8 cellular contexts compared by ENCODE assay signal in genomic region chr19:35757749-35758608, GRCh38.
A peak's percentile ranks its signal among the peaks of the same experiment; 100 is the strongest.
DNase-seq lines count a peak whose midpoint lies in the region; ATAC-seq lines count a peak whose summit lies in the region.

Gene PROSER3, plus strand, starts transcription at chr19:35758176. Its CDS starts 40 bp downstream, at chr19:35758216.

- H3K36me3 ChIP-seq in BLaER1 treated with 17β-estradiol and CSF1 and Interleukin-3, amounts not matched to agents 10 nM and 100 nM = peaks cover 38 to 66% (median 51%) of the 10 kb centered on the region in 11 experiments

- H3K4me3 ChIP-seq in BLaER1 treated with 17β-estradiol and CSF1 and Interleukin-3, amounts not matched to agents 10 nM and 100 nM = peak within 1 kb of the TSS; percentile 80 to 97 (median 89)

- ATAC-seq in GM19351 (IDR thresholded peaks at IDR 0.05; ENCODE audit: unreplicated experiment) = peak; percentile 94
- ATAC-seq in HG03521 (IDR thresholded peaks at IDR 0.05; ENCODE audit: unreplicated experiment) = peak; percentile 90

- peak within 1 kb of the TSS; percentile 88 to 98 (median 93) for H3K9ac ChIP-seq in BLaER1 treated with 17β-estradiol and CSF1 and Interleukin-3, amounts not matched to agents 10 nM and 100 nM

- H3K4me1 ChIP-seq in BLaER1 treated with 17β-estradiol and CSF1 and Interleukin-3, amounts not matched to agents 10 nM and 100 nM = peaks cover 25 to 40% (median 30%) of the 10 kb centered on the region in 10 experiments

- no peaks in the 10 kb centered on the region for H3K9me3 ChIP-seq in BLaER1 treated with 17β-estradiol and CSF1 and Interleukin-3, amounts not matched to agents 10 nM and 100 nM (replicated peaks in 1 of 11)

- peak within 1 kb of the TSS; percentile 92 to 99 (median 96) for H3K4me2 ChIP-seq in BLaER1 treated with 17β-estradiol and CSF1 and Interleukin-3, amounts not matched to agents 10 nM and 100 nM

- H3K27ac ChIP-seq in BLaER1 treated with 17β-estradiol and CSF1 and Interleukin-3, amounts not matched to agents 10 nM and 100 nM = peak within 1 kb of the TSS; percentile 87 to 98 (median 96)

- H4K20me1 ChIP-seq in BLaER1 treated with 17β-estradiol and CSF1 and Interleukin-3, amounts not matched to agents 10 nM and 100 nM = peaks cover 0 to 19% (median 0%) of the 10 kb centered on the region in 11 experiments; a peak in 7 of 22 replicates

- H3K27me3 ChIP-seq in BLaER1 treated with 17β-estradiol and CSF1 and Interleukin-3, amounts not matched to agents 10 nM and 100 nM = peaks cover 0 to 14% (median 10%) of the 10 kb centered on the region in 11 experiments; a peak in 12 of 22 replicates

- DNase-seq in NCI-H748 (lab: John Stamatoyannopoulos, UW; ENCODE audit: unreplicated experiment) (peak; percentile 100), cortex of kidney (lab: John Stamatoyannopoulos, UW) (peak; percentile 60), left kidney (ENCODE audit: low read depth, low spot score) (peak; percentile 100)
- DNase-seq in activated CD4-positive, alpha-beta T cell treated with anti-CD3 and anti-CD28 coated beads, Interleukin-2, amount 50 U/mL, for 1 hour = peak; percentile 97
- peak; percentile 97 to 98 for DNase-seq in stimulated activated CD4-positive, alpha-beta T cell treated with anti-CD3 and anti-CD28 coated beads, Interleukin-2, amount 100 ng/mL, for 24 hours

Comparison
In these comparisons a context has a peak if more than half of its experiments do, and no peak if none do; other contexts are left out.
1. Peak in every context shown above with its lines: DNase-seq, ATAC-seq, H3K4me3 ChIP-seq and H3K27ac ChIP-seq.